32 cellular contexts compared by ENCODE assay signal in genomic region chr4:181987392-181987791, GRCh38.
"Had no signal": no experiment of that assay in that cellular context is flagged by ENCODE, and none has a peak within 500 bp of the region (broad histone marks: within the 10 kb centered on the region; RNA-seq: fewer than 3 reads in every experiment).

No MANE protein-coding gene starts in this region.

- DNase-seq: activated CD4-positive, alpha-beta memory T cell treated with anti-CD3 and anti-CD28 coated beads, Interleukin-2, amount 10 ng/mL, durations not matched to agents 7 days and 5 days; activated CD4-positive, alpha-beta T cell treated with anti-CD3 and anti-CD28 coated beads for 4 hours; activated CD4-positive, alpha-beta T cell treated with anti-CD3 and anti-CD28 coated beads, Interleukin-2, amount 10 ng/mL, durations not matched to agents 7 days and 5 days; activated CD4-positive, alpha-beta T cell treated with anti-CD3 and anti-CD28 coated beads, Interleukin-2, amount 50 U/mL, for 4 hours; activated CD4-positive, CD25-positive, alpha-beta regulatory T cell; activated CD4-positive, CD25-positive, alpha-beta regulatory T cell treated with anti-CD3 and anti-CD28 coated beads, Interleukin-2, amount 50 U/mL, for 72 hours; activated CD8-positive, alpha-beta memory T cell treated with anti-CD3 and anti-CD28 coated beads, Interleukin-2, amount 50 U/mL, for 48 hours; activated effector memory CD4-positive, alpha-beta T cell treated with Interleukin-2 at 50 U/mL for 16 hours; activated gamma-delta T cell treated with Interleukin-2 at 50 U/mL for 16 hours; activated naive CD4-positive, alpha-beta T cell treated with anti-CD3 and anti-CD28 coated beads, Interleukin-2, amount 50 U/mL, for 16 hours; activated naive CD4-positive, alpha-beta T cell treated with Interleukin-2 at 50 U/mL for 16 hours; activated T-cell treated with anti-CD3 and anti-CD28 coated beads for 4 hours; activated T-cell treated with anti-CD3 and anti-CD28 coated beads, Interleukin-2, amount 50 U/mL, for 24 hours; amniotic stem cell; aorta; body of pancreas; caudate nucleus; cortex of kidney; dermis blood vessel endothelial cell; effector CD8-positive, alpha-beta T cell; esophagus squamous epithelium; foreskin melanocyte; heart right ventricle; T-helper 2 cell had no signal

- H3K27ac Mint-ChIP-seq: activated CD4-positive, alpha-beta memory T cell treated with anti-CD3 and anti-CD28 coated beads, Interleukin-2, amount 10 ng/mL, durations not matched to agents 7 days and 5 days; activated CD4-positive, alpha-beta T cell treated with anti-CD3 and anti-CD28 coated beads, Interleukin-2, amount 10 ng/mL, durations not matched to agents 7 days and 5 days; activated naive CD8-positive, alpha-beta T cell; activated T-cell treated with anti-CD3 and anti-CD28 coated beads, Interleukin-2, amount 50 U/mL, for 24 hours; activated T-helper 17 cell treated with anti-CD3 and anti-CD28 coated beads, Interleukin-2, amount 50 U/mL, for 72 hours had no signal

- H3K4me1 Mint-ChIP-seq: activated CD4-positive, alpha-beta memory T cell treated with anti-CD3 and anti-CD28 coated beads, Interleukin-2, amount 10 ng/mL, durations not matched to agents 7 days and 5 days; activated CD4-positive, alpha-beta T cell treated with anti-CD3 and anti-CD28 coated beads, Interleukin-2, amount 10 ng/mL, durations not matched to agents 7 days and 5 days; activated T-helper 17 cell treated with anti-CD3 and anti-CD28 coated beads, Interleukin-2, amount 50 U/mL, for 72 hours had no signal

- ATAC-seq: activated T-helper 17 cell treated with anti-CD3 and anti-CD28 coated beads, Interleukin-2, amount 50 U/mL, for 72 hours; body of pancreas; gastroesophageal sphincter; heart right ventricle had no signal

- H3K4me3 Mint-ChIP-seq: activated CD4-positive, alpha-beta memory T cell treated with anti-CD3 and anti-CD28 coated beads, Interleukin-2, amount 10 ng/mL, durations not matched to agents 7 days and 5 days; activated CD4-positive, alpha-beta T cell treated with anti-CD3 and anti-CD28 coated beads, Interleukin-2, amount 10 ng/mL, durations not matched to agents 7 days and 5 days; activated naive CD8-positive, alpha-beta T cell; activated T-cell treated with anti-CD3 and anti-CD28 coated beads, Interleukin-2, amount 50 U/mL, for 24 hours; activated T-helper 17 cell treated with anti-CD3 and anti-CD28 coated beads, Interleukin-2, amount 50 U/mL, for 72 hours had no signal

- H3K4me2 ChIP-seq: hepatocyte had no signal

- H3K4me1 ChIP-seq: body of pancreas, esophagus squamous epithelium, gastroesophageal sphincter, heart right ventricle had no signal

- H3K79me2 ChIP-seq: hepatocyte had no signal

- H3K36me3 ChIP-seq: esophagus squamous epithelium, gastroesophageal sphincter, heart right ventricle had no signal

- H3K9me3 Mint-ChIP-seq: activated CD4-positive, alpha-beta memory T cell treated with anti-CD3 and anti-CD28 coated beads, Interleukin-2, amount 10 ng/mL, durations not matched to agents 7 days and 5 days; activated CD4-positive, alpha-beta T cell treated with anti-CD3 and anti-CD28 coated beads, Interleukin-2, amount 10 ng/mL, durations not matched to agents 7 days and 5 days; activated T-cell treated with anti-CD3 and anti-CD28 coated beads, Interleukin-2, amount 50 U/mL, for 24 hours had no signal

- H3K27me3 ChIP-seq: body of pancreas, esophagus squamous epithelium, gastroesophageal sphincter, heart right ventricle, hepatocyte had no signal

- H3K36me3 Mint-ChIP-seq: activated naive CD8-positive, alpha-beta T cell had no signal

- H3K27ac ChIP-seq: body of pancreas, epithelial cell of prostate, esophagus squamous epithelium, gastroesophageal sphincter, heart right ventricle, hepatocyte had no signal

- H2AFZ ChIP-seq: hepatocyte had no signal

- H3K27me3 Mint-ChIP-seq: activated CD4-positive, alpha-beta memory T cell treated with anti-CD3 and anti-CD28 coated beads, Interleukin-2, amount 10 ng/mL, durations not matched to agents 7 days and 5 days; activated CD4-positive, alpha-beta T cell treated with anti-CD3 and anti-CD28 coated beads, Interleukin-2, amount 10 ng/mL, durations not matched to agents 7 days and 5 days; activated T-cell treated with anti-CD3 and anti-CD28 coated beads, Interleukin-2, amount 50 U/mL, for 24 hours; activated T-helper 17 cell treated with anti-CD3 and anti-CD28 coated beads, Interleukin-2, amount 50 U/mL, for 72 hours had no signal

- FAIRE-seq: colon, endometrium, endothelial cell of umbilical vein had no signal

- H3K4me3 ChIP-seq: body of pancreas, esophagus squamous epithelium, gastroesophageal sphincter, heart right ventricle, hepatocyte had no signal

- H3K9me3 ChIP-seq: body of pancreas, esophagus squamous epithelium, gastroesophageal sphincter, heart right ventricle had no signal
